10 cellular contexts compared by ENCODE assay signal in genomic region chr5:134590992-134591659, GRCh38. TPM values are rescaled to one million over a fixed set of nuclear protein-coding genes. Genes with fewer than 3 reads are reported as not detected.
A peak's percentile ranks its signal among the peaks of the same experiment; 100 is the strongest.
DNase-seq lines count a peak whose midpoint lies in the region; ATAC-seq and TF ChIP-seq lines count a peak whose summit lies in the region.
"Had no signal": no experiment of that assay in that cellular context is flagged by ENCODE, and none has a peak within 500 bp of the region (broad histone marks: within the 10 kb centered on the region; RNA-seq: fewer than 3 reads in every experiment).

No MANE protein-coding gene starts in this region.

- H3K18ac ChIP-seq in trophoblast cell (ENCODE audit: low read length): no peak overlapping the region

- no peak for TF ChIP-seq CTCF in Calu3 (IDR thresholded peaks at IDR 0.05; ENCODE audit: unreplicated experiment)

- no TSS peak for BruUV-seq in Calu3 (replicated peaks; lab: Mats Ljungman, UMichigan)

- no peaks in the 10 kb centered on the region for H3K36me3 ChIP-seq in trophoblast cell (ENCODE audit: control insufficient read depth in 1 of 2, insufficient read depth in 2 of 2, low read length in 2 of 2)

- no peak overlapping the region for H3K9ac ChIP-seq in trophoblast cell (ENCODE audit: low read length)

- CTCF ChIA-PET in Calu3 (lab: Charles Lee): interaction anchor here (0.6 to 1.5 kb wide), 5 partner anchors 17 to 147 kb away, joined by 3 to 6 read pairs (median 3); partner anchors contain the start of genes CAMLG and SEC24A

- no peaks in the 10 kb centered on the region for H3K9me3 Mint-ChIP-seq in Calu3 (ENCODE audit: low read depth, unreplicated experiment)
- no peaks in the 10 kb centered on the region for H3K9me3 Mint-ChIP-seq in activated naive CD8-positive, alpha-beta T cell treated with anti-CD3 and anti-CD28 coated beads for 36 hours
- H3K9me3 Mint-ChIP-seq: immature natural killer cell had no signal

- ATAC-seq in GM18868 (IDR thresholded peaks at IDR 0.05; ENCODE audit: unreplicated experiment) (no peak), HG02885 (IDR thresholded peaks at IDR 0.05; ENCODE audit: poor library complexity, unreplicated experiment) (no peak), GM21360 (IDR thresholded peaks at IDR 0.05; ENCODE audit: unreplicated experiment) (no peak)

- no peak overlapping the region for H3K4me2 ChIP-seq in trophoblast cell (ENCODE audit: low read length)

- intact Hi-C loops in Calu3 (cut with micrococcal nuclease; ENCODE audit: unreplicated experiment): loop anchor here (5.0 kb wide), 2 partner anchors 41 to 146 kb away; partner anchors contain the start of genes CAMLG and SAR1B

- peak overlapping the region; percentile 68 for H3K27ac Mint-ChIP-seq in Calu3 (ENCODE audit: unreplicated experiment)
- no peak overlapping the region for H3K27ac Mint-ChIP-seq in activated naive CD8-positive, alpha-beta T cell treated with anti-CD3 and anti-CD28 coated beads for 36 hours

- WGBS in trophoblast cell (ENCODE audit: extremely low coverage, insufficient coverage, insufficient read length): no CpG with 5 or more reads among the region's 5 CpGs

- H2BK12ac ChIP-seq in trophoblast cell (ENCODE audit: low read length): no peak overlapping the region

- H2BK5ac ChIP-seq in trophoblast cell (ENCODE audit: low read depth, low read length, poor library complexity): no peak overlapping the region

- H2AFZ ChIP-seq in trophoblast cell (ENCODE audit: insufficient read depth, low read length, poor library complexity): no peak overlapping the region

- H4K12ac ChIP-seq in trophoblast cell (ENCODE audit: low read depth, low read length): no peak overlapping the region

- H4K8ac ChIP-seq in trophoblast cell (ENCODE audit: low read depth, low read length): no peak overlapping the region

- H3K4ac ChIP-seq in trophoblast cell (ENCODE audit: low read depth, low read length): no peak overlapping the region

- H3K27ac ChIP-seq in trophoblast cell (ENCODE audit: low read depth, low read length): no peak overlapping the region

- no peaks in the 10 kb centered on the region for H3K9me3 ChIP-seq in trophoblast cell (ENCODE audit: insufficient read depth, low read depth, low read length)

- no peak overlapping the region for H2AK5ac ChIP-seq in trophoblast cell (ENCODE audit: low read length)

- H3K4me3 Mint-ChIP-seq in Calu3 (ENCODE audit: low read depth, unreplicated experiment): peak overlapping the region; percentile 5
- H3K4me3 Mint-ChIP-seq in activated naive CD8-positive, alpha-beta T cell treated with anti-CD3 and anti-CD28 coated beads for 36 hours: no peak overlapping the region
- H3K4me3 Mint-ChIP-seq: immature natural killer cell had no signal

- H3K27me3 ChIP-seq in trophoblast cell (ENCODE audit: insufficient read depth, low read length): no peaks in the 10 kb centered on the region

- H3K4me3 ChIP-seq in trophoblast cell (ENCODE audit: low read depth, low read length): no peak overlapping the region

- H3K79me1 ChIP-seq in trophoblast cell (ENCODE audit: low read length): peaks cover 2% of the 10 kb centered on the region

- peaks cover 22% of the 10 kb centered on the region for H3K36me3 Mint-ChIP-seq in Calu3 (ENCODE audit: insufficient read depth, unreplicated experiment)
- H3K36me3 Mint-ChIP-seq in activated naive CD8-positive, alpha-beta T cell treated with anti-CD3 and anti-CD28 coated beads for 36 hours: no peaks in the 10 kb centered on the region
- H3K36me3 Mint-ChIP-seq: immature natural killer cell had no signal

- no peaks in the 10 kb centered on the region for H3K4me1 ChIP-seq in trophoblast cell (ENCODE audit: control insufficient read depth in 1 of 2, insufficient read depth in 2 of 2, low read length in 2 of 2)

- H4K91ac ChIP-seq in trophoblast cell (ENCODE audit: low read depth, low read length): no peak overlapping the region

- H3K4me1 Mint-ChIP-seq in Calu3 (ENCODE audit: low read depth, unreplicated experiment): peaks cover 38% of the 10 kb centered on the region
- peaks cover 17% of the 10 kb centered on the region for H3K4me1 Mint-ChIP-seq in activated naive CD8-positive, alpha-beta T cell treated with anti-CD3 and anti-CD28 coated beads for 36 hours

- DNase-seq in Calu3: peak; percentile 90
- peak; percentile 32 for DNase-seq in NCI-H2196 treated with DMSO at 0.1 percent for 48 hours (lab: John Stamatoyannopoulos, UW; ENCODE audit: unreplicated experiment)
- peak; percentile 57 for DNase-seq in activated naive CD8-positive, alpha-beta T cell treated with anti-CD3 and anti-CD28 coated beads for 36 hours
- peak; percentile 18 to 44 for DNase-seq in trophoblast cell
- no peak for DNase-seq in AG08396 (ENCODE audit: low spot score)
- DNase-seq: immature natural killer cell, NCI-H748 treated with DMSO at 0.1 percent for 48 hours had no signal

- no peaks in the 10 kb centered on the region for H3K27me3 Mint-ChIP-seq in Calu3 (ENCODE audit: unreplicated experiment)
- no peaks in the 10 kb centered on the region for H3K27me3 Mint-ChIP-seq in activated naive CD8-positive, alpha-beta T cell treated with anti-CD3 and anti-CD28 coated beads for 36 hours

- H3K23ac ChIP-seq in trophoblast cell (ENCODE audit: low read length): no peak overlapping the region

- H3K79me2 ChIP-seq in trophoblast cell (ENCODE audit: control insufficient read depth, insufficient read depth, low read length, poor library complexity): no peaks in the 10 kb centered on the region

- no peak overlapping the region for H3K14ac ChIP-seq in trophoblast cell (ENCODE audit: low read length)

- H2BK120ac ChIP-seq in trophoblast cell (ENCODE audit: insufficient read depth, low read length, poor library complexity): no peak overlapping the region

RNA-seq across cellular contexts. Expression of gene SAR1B, which starts 41.5 kb away (rescaled TPM):
- 86.9 and 95.4 TPM in 2 replicates for total RNA-seq in Calu3 (2022)
- 10 to 100 TPM; 50.0 to 54.2 TPM for total RNA-seq in activated naive CD8-positive, alpha-beta T cell treated with anti-CD3 and anti-CD28 coated beads for 36 hours
- 43.0 and 44.4 TPM in 2 replicates for polyA plus RNA-seq in trophoblast cell (2013)

RNA-seq across cellular contexts. Expression of gene SEC24A, which starts 57.5 kb away (rescaled TPM):
- total RNA-seq in Calu3 (2022): 35.2 and 38.4 TPM in 2 replicates
- 10 to 100 TPM; 22.6 to 24.2 TPM for total RNA-seq in activated naive CD8-positive, alpha-beta T cell treated with anti-CD3 and anti-CD28 coated beads for 36 hours
- 61.9 and 65.9 TPM in 2 replicates for polyA plus RNA-seq in trophoblast cell (2013)
